In the genomic region with DNA sequence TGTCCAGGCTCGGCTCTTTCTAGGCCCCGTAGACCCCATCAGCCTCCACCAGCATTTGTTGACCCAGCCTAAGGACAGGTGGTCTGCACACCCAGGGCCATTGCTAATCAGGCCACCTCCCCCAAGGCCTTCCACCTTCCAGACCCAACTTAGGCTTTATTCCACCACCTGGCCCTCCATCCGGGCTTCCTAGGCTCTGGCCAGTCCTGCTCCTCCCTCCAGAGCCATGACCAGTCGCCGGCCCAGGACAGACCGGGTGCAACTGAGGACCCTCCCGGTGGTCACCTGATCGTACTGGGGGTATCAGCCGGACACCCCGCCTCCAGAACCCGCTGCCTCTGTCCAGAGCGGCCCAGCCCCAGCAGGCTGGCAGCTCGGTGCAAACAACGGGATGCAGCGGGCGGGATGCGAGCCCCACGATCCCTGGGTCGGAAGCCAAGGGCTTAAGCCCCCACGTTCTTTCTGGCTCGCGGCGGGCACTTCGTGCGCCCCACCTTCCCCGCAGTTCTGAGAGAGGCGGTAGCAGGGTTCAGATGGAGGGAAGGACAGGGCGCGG, we compare ENCODE assay signal across 8 cellular contexts. TPM values are rescaled to one million over a fixed set of nuclear protein-coding genes. Genes with fewer than 3 reads are reported as not detected.
DNase-seq lines count a peak whose midpoint lies in the region; ATAC-seq and TF ChIP-seq lines count a peak whose summit lies in the region.

No MANE protein-coding gene starts in this region.

- H3K4me1 ChIP-seq in iPS-18a (ENCODE audit: control insufficient read depth, low read depth, low read length) (peaks cover 6% of the 10 kb centered on the region), skeletal muscle tissue (ENCODE audit: control insufficient read depth in 3 of 3, insufficient read depth in 3 of 3, low read length in 3 of 3) (peaks cover 0 to 5% (median 0%) of the 10 kb centered on the region in 3 donors)

- H3K36me3 Mint-ChIP-seq in activated naive CD8-positive, alpha-beta T cell treated with anti-CD3 and anti-CD28 coated beads, Interleukin-2, amount 10 ng/mL, durations not matched to agents 7 days and 5 days: no peaks in the 10 kb centered on the region

- H3K27me3 ChIP-seq in iPS-18a (ENCODE audit: control insufficient read depth, insufficient read depth, low read length) (peaks cover 15% of the 10 kb centered on the region), skeletal muscle tissue (ENCODE audit: control insufficient read depth in 3 of 3, insufficient read depth in 3 of 3, low read length in 3 of 3) (peaks cover 0 to 8% (median 7%) of the 10 kb centered on the region in 3 donors)

- DNase-seq in HFF-Myc (ENCODE audit: extremely low read depth, low read depth) (no peak), SW 1271 (lab: John Stamatoyannopoulos, UW) (no peak)
- DNase-seq in activated naive CD8-positive, alpha-beta T cell treated with anti-CD3 and anti-CD28 coated beads, Interleukin-2, amount 10 ng/mL, durations not matched to agents 7 days and 5 days: peak; percentile 28
- no peak for DNase-seq in activated CD8-positive, alpha-beta memory T cell treated with anti-CD3 and anti-CD28 coated beads, Interleukin-2, amount 50 U/mL, for 4 hours

- H3K27ac ChIP-seq in iPS-18a (ENCODE audit: low read length): no peak overlapping the region
- no peak overlapping the region for H3K27ac ChIP-seq in skeletal muscle tissue (ENCODE audit: low read depth, low read length)

- no peaks in the 10 kb centered on the region for H3K9me3 Mint-ChIP-seq in activated naive CD8-positive, alpha-beta T cell treated with anti-CD3 and anti-CD28 coated beads, Interleukin-2, amount 10 ng/mL, durations not matched to agents 7 days and 5 days

- H3K9ac ChIP-seq in iPS-18a (ENCODE audit: low read length): no peak overlapping the region
- H3K9ac ChIP-seq in skeletal muscle tissue (ENCODE audit: low read depth in 1 of 3, low read length in 3 of 3): peak overlapping the region in 1 of 3 donors; percentile 62

- H3K27me3 Mint-ChIP-seq in activated naive CD8-positive, alpha-beta T cell treated with anti-CD3 and anti-CD28 coated beads, Interleukin-2, amount 10 ng/mL, durations not matched to agents 7 days and 5 days: peaks cover 21% of the 10 kb centered on the region

- peak overlapping the region; percentile 52 for H3K4me3 Mint-ChIP-seq in activated naive CD8-positive, alpha-beta T cell treated with anti-CD3 and anti-CD28 coated beads, Interleukin-2, amount 10 ng/mL, durations not matched to agents 7 days and 5 days

- H3K27ac Mint-ChIP-seq in activated naive CD8-positive, alpha-beta T cell treated with anti-CD3 and anti-CD28 coated beads, Interleukin-2, amount 10 ng/mL, durations not matched to agents 7 days and 5 days: no peak overlapping the region

- H3K9me3 ChIP-seq in iPS-18a (ENCODE audit: control insufficient read depth, low read depth, low read length): no peaks in the 10 kb centered on the region
- H3K9me3 ChIP-seq in skeletal muscle tissue (ENCODE audit: control insufficient read depth in 3 of 3, low read length in 3 of 3): no peaks in the 10 kb centered on the region

- ATAC-seq in activated naive CD8-positive, alpha-beta T cell treated with anti-CD3 and anti-CD28 coated beads, Interleukin-2, amount 10 ng/mL, durations not matched to agents 7 days and 5 days (ENCODE audit: low read depth): no peak
- ATAC-seq in activated CD4-positive, CD25-positive, alpha-beta regulatory T cell treated with anti-CD3 and anti-CD28 coated beads, Interleukin-2, amount 50 U/mL, for 24 hours: no peak
- no peak for ATAC-seq in GM21737 (IDR thresholded peaks at IDR 0.05; ENCODE audit: unreplicated experiment)

- H3K4me1 Mint-ChIP-seq in activated naive CD8-positive, alpha-beta T cell treated with anti-CD3 and anti-CD28 coated beads, Interleukin-2, amount 10 ng/mL, durations not matched to agents 7 days and 5 days: peaks cover 4% of the 10 kb centered on the region

- POLR2A ChIA-PET in activated naive CD8-positive, alpha-beta T cell treated with anti-CD3 and anti-CD28 coated beads, Interleukin-2, amount 10 ng/mL, durations not matched to agents 7 days and 5 days (lab: Charles Lee): interaction anchor here (0.6 to 2.0 kb wide), 4 partner anchors 11 to 239 kb away, joined by 3 to 5 read pairs (median 4); no protein-coding TSS in a partner anchor

- H3K4me3 ChIP-seq in HFF-Myc (replicated peaks; ENCODE audit: low read depth, low read length): peak overlapping the region; percentile 47
- H3K4me3 ChIP-seq in iPS-18a (ENCODE audit: low read length): peak overlapping the region; percentile 66
- peak overlapping the region; percentile 22 to 58 (median 38) for H3K4me3 ChIP-seq in skeletal muscle tissue (ENCODE audit: low read length in 3 of 3)

- H3K36me3 ChIP-seq in iPS-18a (ENCODE audit: control insufficient read depth, low read depth, low read length): no peaks in the 10 kb centered on the region
- no peaks in the 10 kb centered on the region for H3K36me3 ChIP-seq in skeletal muscle tissue (ENCODE audit: control insufficient read depth in 3 of 3, insufficient read depth in 3 of 3, low read length in 3 of 3)

- TF ChIP-seq CTCF in HFF-Myc (IDR thresholded peaks at IDR 0.05; ENCODE audit: low read depth, low read length, missing control alignments): no peak

RNA-seq across cellular contexts. Expression of a gene that starts 0.5 kb away (rescaled TPM):
- under 1 TPM; 0.08 to 0.11 TPM for total RNA-seq in activated naive CD8-positive, alpha-beta T cell treated with anti-CD3 and anti-CD28 coated beads, Interleukin-2, amount 10 ng/mL, durations not matched to agents 7 days and 5 days
- 1.0 TPM for total RNA-seq in skeletal muscle tissue

RNA-seq across cellular contexts. Expression of a gene that starts 23.3 kb away (rescaled TPM):
- 100 to 1,000 TPM; 123 to 127 TPM for total RNA-seq in activated naive CD8-positive, alpha-beta T cell treated with anti-CD3 and anti-CD28 coated beads, Interleukin-2, amount 10 ng/mL, durations not matched to agents 7 days and 5 days
- 52.7 TPM for total RNA-seq in skeletal muscle tissue
